ENCODE assay signal across 11 cellular contexts in the genomic region with DNA sequence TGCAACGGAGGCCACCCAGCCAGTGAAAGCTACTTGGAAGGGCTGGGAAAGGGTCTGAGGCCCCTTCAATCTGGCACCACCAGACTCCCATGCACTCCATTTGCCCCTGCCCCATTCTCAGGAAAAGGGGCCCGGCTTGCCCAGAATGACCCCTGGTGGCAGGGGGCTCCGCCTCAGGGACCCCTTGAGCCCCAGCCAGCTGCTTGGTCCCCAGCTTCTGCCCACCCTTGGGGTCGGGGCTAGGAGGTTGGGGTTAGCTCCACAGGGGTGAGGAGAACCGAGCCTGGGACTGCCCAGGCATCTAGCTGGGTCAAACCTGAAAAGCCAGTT. TPM values are rescaled to one million over a fixed set of nuclear protein-coding genes. Genes with fewer than 3 reads are reported as not detected.
A peak's percentile ranks its signal among the peaks of the same experiment; 100 is the strongest.
DNase-seq lines count a peak whose midpoint lies in the region; ATAC-seq and TF ChIP-seq lines count a peak whose summit lies in the region.
"Had no signal": no experiment of that assay in that cellular context is flagged by ENCODE, and none has a peak within 500 bp of the region (broad histone marks: within the 10 kb centered on the region; RNA-seq: fewer than 3 reads in every experiment).

No MANE protein-coding gene starts in this region.

- DNase-seq in heart left ventricle, result no peak
- no peak for DNase-seq in Right ventricle myocardium superior
- no peak for DNase-seq in endothelial cell (ENCODE audit: low spot score)
- no peak for DNase-seq in vagina (ENCODE audit: extremely low spot score in 2 of 2)
- no peak for DNase-seq in NCI-H446 treated with DMSO at 0.1 percent for 48 hours (lab: John Stamatoyannopoulos, UW)
- no peak for DNase-seq in UCSD-AML1 (lab: John Stamatoyannopoulos, UW; ENCODE audit: unreplicated experiment)
- DNase-seq: activated CD8-positive, alpha-beta memory T cell treated with anti-CD3 and anti-CD28 coated beads for 24 hours; erythroblast; KBM-7 had no signal

- peak overlapping the region in 11 of 12 donors; percentile 63 to 98 (median 77) for H3K4me3 ChIP-seq in heart left ventricle
- peak overlapping the region; percentile 73 to 81 for H3K4me3 ChIP-seq in vagina

- H3K27me3 Mint-ChIP-seq in endothelial cell (ENCODE audit: unreplicated experiment) (peaks cover 5% of the 10 kb centered on the region), nephron (ENCODE audit: low read depth) (no peaks in the 10 kb centered on the region)

- 43 to 70% (median 62%) methylated on average over 4 to 5 of the region's 5 CpGs for WGBS in heart left ventricle, 4 donors

- H3K4me3 Mint-ChIP-seq in endothelial cell (ENCODE audit: unreplicated experiment), result peak overlapping the region; percentile 92
- H3K4me3 Mint-ChIP-seq in nephron, result peak overlapping the region; percentile 85 to 95 (median 91)

- ATAC-seq in heart left ventricle (no peak), Right ventricle myocardium superior (ENCODE audit: poor library complexity) (no peak), HG02642 (IDR thresholded peaks at IDR 0.05; ENCODE audit: poor library complexity, unreplicated experiment) (no peak)

- no peak overlapping the region for H3K27ac Mint-ChIP-seq in endothelial cell (ENCODE audit: unreplicated experiment)
- H3K27ac Mint-ChIP-seq in nephron, result peak overlapping the region; percentile 87 to 96 (median 95)

- H3K27ac ChIP-seq in heart left ventricle, result peak overlapping the region in 11 of 12 donors; percentile 87 to 98 (median 95)
- H3K27ac ChIP-seq in vagina, result peak overlapping the region; percentile 92

- H3K4me1 Mint-ChIP-seq in endothelial cell (ENCODE audit: unreplicated experiment) (peaks cover 13% of the 10 kb centered on the region), nephron (peaks cover 57% of the 10 kb centered on the region)

- no peak for TF ChIP-seq POLR2A in heart left ventricle (IDR thresholded peaks at IDR 0.05)
- no peak for TF ChIP-seq POLR2A in vagina (IDR thresholded peaks at IDR 0.05)

- H3K36me3 Mint-ChIP-seq in endothelial cell (ENCODE audit: low read depth, unreplicated experiment) (peaks cover 4% of the 10 kb centered on the region), nephron (ENCODE audit: low read depth) (no peaks in the 10 kb centered on the region)

- peaks cover 5 to 93% (median 83%) of the 10 kb centered on the region in 12 donors for H3K4me1 ChIP-seq in heart left ventricle
- H3K4me1 ChIP-seq in vagina, result peaks cover 90% of the 10 kb centered on the region

- H3K36me3 ChIP-seq in heart left ventricle (no peaks in the 10 kb centered on the region), vagina (no peaks in the 10 kb centered on the region)

- H3K9me3 ChIP-seq in heart left ventricle, result no peaks in the 10 kb centered on the region
- H3K9me3 ChIP-seq in vagina, result no peaks in the 10 kb centered on the region

- H3K9me3 Mint-ChIP-seq in endothelial cell (ENCODE audit: unreplicated experiment) (no peaks in the 10 kb centered on the region), nephron (no peaks in the 10 kb centered on the region)

- TF ChIP-seq CTCF in heart left ventricle (IDR thresholded peaks at IDR 0.05), result no peak
- no peak for TF ChIP-seq CTCF in endothelial cell (IDR thresholded peaks at IDR 0.05; ENCODE audit: unreplicated experiment)
- no peak for TF ChIP-seq CTCF in nephron (IDR thresholded peaks at IDR 0.05; ENCODE audit: unreplicated experiment in 3 of 3)
- TF ChIP-seq CTCF in vagina (IDR thresholded peaks at IDR 0.05), result no peak

- H3K27me3 ChIP-seq in heart left ventricle (peaks cover 0 to 31% (median 0%) of the 10 kb centered on the region in 9 donors), vagina (no peaks in the 10 kb centered on the region)

- intact Hi-C loops in heart left ventricle (cut with DNase I) (no loop called here), Right ventricle myocardium superior (cut with DNase I) (no loop called here), vagina (cut with DNase I) (no loop called here)

RNA-seq across cellular contexts. Expression of gene RHBDF1, which starts 1.3 kb away (rescaled TPM):
- 10 to 100 TPM; 17.4 to 30.6 (median 22.7) TPM for total RNA-seq in heart left ventricle
- polyA plus RNA-seq in heart left ventricle, result 10 to 100 TPM; 23.9 to 45.8 TPM
- total RNA-seq in Right ventricle myocardium superior, result 16.6 TPM
- total RNA-seq in endothelial cell (ENCODE audit: unreplicated experiment), result 60.7 TPM
- 86.9 TPM for total RNA-seq in vagina

RNA-seq across cellular contexts. Expression of gene MPG, which starts 6.8 kb away (rescaled TPM):
- 10 to 100 TPM; 30.5 to 89.7 (median 38.6) TPM for total RNA-seq in heart left ventricle
- 10 to 100 TPM; 63.5 to 77.3 TPM for polyA plus RNA-seq in heart left ventricle
- total RNA-seq in Right ventricle myocardium superior, result 31.6 TPM
- 38.6 TPM for total RNA-seq in endothelial cell (ENCODE audit: unreplicated experiment)
- 124 TPM for total RNA-seq in vagina

RNA-seq across cellular contexts. Expression of gene SNRNP25, which starts 17.5 kb away (rescaled TPM):
- 100 to 1,000 TPM in 1 of 9 donors, 10 to 100 TPM in 8; 41.6 to 105 (median 56.5) TPM for total RNA-seq in heart left ventricle
- 100 to 1,000 TPM in 1 of 2 donors, 10 to 100 TPM in 1; 65.2 to 127 TPM for polyA plus RNA-seq in heart left ventricle
- total RNA-seq in Right ventricle myocardium superior, result 79.9 TPM
- total RNA-seq in endothelial cell (ENCODE audit: unreplicated experiment), result 30.6 TPM
- total RNA-seq in vagina, result 15.0 TPM

RNA-seq across cellular contexts. Expression of gene POLR3K, which starts 17.8 kb away (rescaled TPM):
- total RNA-seq in heart left ventricle (10 to 100 TPM in 7 of 9 donors, 1 to 10 TPM in 2; 4.1 to 14.4 (median 11.5) TPM), Right ventricle myocardium superior (11.1 TPM), endothelial cell (ENCODE audit: unreplicated experiment) (11.9 TPM), vagina (12.8 TPM)
- 10 to 100 TPM; 10.9 to 20.3 TPM for polyA plus RNA-seq in heart left ventricle
